2 cellular contexts compared by ENCODE assay signal in genomic region chr6:154782245-154782644, GRCh38.
TF ChIP-seq lines count a peak whose summit lies in the region.

No MANE protein-coding gene starts in this region.

TF ChIP-seq in GM12891, 5 proteins besides CTCF, POLR2A, EP300 and RAD21:
- TF ChIP-seq PAX5 (IDR thresholded peaks at IDR 0.05; ENCODE audit: insufficient read depth, low read length, severe bottlenecking) (no peak), TAF1 (IDR thresholded peaks at IDR 0.05; ENCODE audit: low read depth, low read length) (no peak), POLR2AphosphoS5 (IDR thresholded peaks at IDR 0.05; ENCODE audit: low read depth, low read length) (no peak), POU2F2 (IDR thresholded peaks at IDR 0.05; ENCODE audit: low read depth, low read length) (no peak), SPI1 (IDR thresholded peaks at IDR 0.05; ENCODE audit: low read depth, low read length) (no peak)

TF ChIP-seq in HepG2, 621 proteins besides CTCF, POLR2A, EP300 and RAD21:
- 0 out of 2 replicates have a peak, but pooled peaks have one; percentile 47 for TF ChIP-seq POLR2AphosphoS2 (IDR thresholded peaks at IDR 0.05; ENCODE audit: low read depth, low read length)
- TF ChIP-seq NR3C1 (CRISPR knock-in tag; IDR thresholded peaks at IDR 0.05) = no peak
